In genomic region chr22:19756288-19757128, GRCh38 we compare ENCODE assay signal across 8 cellular contexts. TPM values are rescaled to one million over a fixed set of nuclear protein-coding genes. Genes with fewer than 3 reads are reported as not detected.
A peak's percentile ranks its signal among the peaks of the same experiment; 100 is the strongest.
DNase-seq lines count a peak whose midpoint lies in the region; ATAC-seq and TF ChIP-seq lines count a peak whose summit lies in the region.

No MANE protein-coding gene starts in this region.

- peak overlapping the region; percentile 23 to 48 (median 39) for H3K4me3 ChIP-seq in Peyer's patch
- H3K4me3 ChIP-seq in right cardiac atrium (ENCODE audit: low read length): peak overlapping the region; percentile 11

- no peaks in the 10 kb centered on the region for H3K36me3 ChIP-seq in Peyer's patch

- WGBS in right cardiac atrium: 4% methylated on average over 76 of the region's 76 CpGs

- TF ChIP-seq POLR2A in Peyer's patch (IDR thresholded peaks at IDR 0.05): no peak

- H3K27ac ChIP-seq in Peyer's patch (peak overlapping the region in 1 of 4 donors; percentile 6), right cardiac atrium (ENCODE audit: low read length) (no peak overlapping the region)

- H3K27me3 ChIP-seq in Peyer's patch: peaks cover 0 to 49% of the 10 kb centered on the region in 2 donors
- no peaks in the 10 kb centered on the region for H3K27me3 ChIP-seq in right cardiac atrium (ENCODE audit: control insufficient read depth, insufficient read depth)

- ATAC-seq in right cardiac atrium: peak; percentile 23

- peak in 5 of 6 experiments; percentile 44 to 77 (median 74) for TF ChIP-seq CTCF in Peyer's patch (IDR thresholded peaks at IDR 0.05)

- H3K4me1 ChIP-seq in Peyer's patch (peaks cover 0 to 47% (median 22%) of the 10 kb centered on the region in 4 donors), right cardiac atrium (ENCODE audit: control insufficient read depth, insufficient read depth, low read length) (peaks cover 4% of the 10 kb centered on the region)

- intact Hi-C loops in right cardiac atrium (cut with DNase I): no loop called here

- DNase-seq in NCI-H748 (lab: John Stamatoyannopoulos, UW; ENCODE audit: unreplicated experiment): peak; percentile 34
- no peak for DNase-seq in NCI-H748 treated with DMSO at 0.1 percent for 48 hours (lab: John Stamatoyannopoulos, UW)
- DNase-seq in Peyer's patch: peak; percentile 74 to 88 (median 81)
- peak; percentile 69 for DNase-seq in activated naive CD4-positive, alpha-beta T cell treated with Interleukin-2 at 50 U/mL for 16 hours
- DNase-seq in right cardiac atrium: peak in 2 of 3 donors; percentile 64 to 78
- peak; percentile 62 for DNase-seq in stimulated activated CD4-positive, alpha-beta T cell treated with anti-CD3 and anti-CD28 coated beads, Interleukin-4, amount 100 ng/mL, for 24 hours
- DNase-seq in putamen (ENCODE audit: low spot score): no peak
- no peak for DNase-seq in ecto neural progenitor cell (ENCODE audit: low spot score)

- no peaks in the 10 kb centered on the region for H3K9me3 ChIP-seq in Peyer's patch
- H3K9me3 ChIP-seq in right cardiac atrium (ENCODE audit: control insufficient read depth, low read length): no peaks in the 10 kb centered on the region

RNA-seq across cellular contexts. Expression of gene TBX1, which starts 4.1 kb away (rescaled TPM):
- total RNA-seq in Peyer's patch (1 to 10 TPM in 2 of 4 donors, under 1 TPM in 1, not detected in 1; 0.70 to 4.1 (median 1.1) TPM), right cardiac atrium (1 to 10 TPM in 1 of 4 donors, under 1 TPM in 3; 0.19 to 1.4 (median 0.78) TPM)
- polyA plus RNA-seq in right cardiac atrium: 0.88 TPM

RNA-seq across cellular contexts. Expression of gene GP1BB, which starts 33.2 kb away (rescaled TPM):
- total RNA-seq in Peyer's patch: 1 to 10 TPM; 1.1 to 9.1 (median 2.0) TPM
- total RNA-seq in right cardiac atrium: 1 to 10 TPM in 1 of 4 donors, not detected in 3; 9.0 TPM
- polyA plus RNA-seq in right cardiac atrium: 29.5 TPM

RNA-seq across cellular contexts. Expression of gene SEPTIN5, which starts 42.2 kb away (rescaled TPM):
- total RNA-seq in Peyer's patch: 10 to 100 TPM in 1 of 4 donors, 1 to 10 TPM in 3; 2.8 to 20.6 (median 5.0) TPM
- 100 to 1,000 TPM; 143 to 264 (median 199) TPM for total RNA-seq in right cardiac atrium
- polyA plus RNA-seq in right cardiac atrium: 243 TPM

Comparison
In these comparisons a context has a peak if more than half of its experiments do, and no peak if none do; other contexts are left out.
1. DNase-seq: peak in NCI-H748 (single experiment), Peyer's patch (3 of 3), activated naive CD4-positive, alpha-beta T cell treated with Interleukin-2 at 50 U/mL for 16 hours (single experiment), right cardiac atrium (2 of 3) and stimulated activated CD4-positive, alpha-beta T cell treated with anti-CD3 and anti-CD28 coated beads, Interleukin-4, amount 100 ng/mL, for 24 hours (single experiment); none in NCI-H748 treated with DMSO at 0.1 percent for 48 hours (single experiment), putamen (single experiment) and ecto neural progenitor cell (single experiment).
2. RNA of gene SEPTIN5, which starts 42.2 kb away (total RNA-seq): 143 to 264 TPM in right cardiac atrium; 2.8 to 20.6 TPM in Peyer's patch; every median in the first group is over 4 times any median in the second.